In genomic region chr11:75163917-75164316, GRCh38 we compare ENCODE assay signal across 17 cellular contexts. TPM values are rescaled to one million over a fixed set of nuclear protein-coding genes. Genes with fewer than 3 reads are reported as not detected.
DNase-seq lines count a peak whose midpoint lies in the region; ATAC-seq and TF ChIP-seq lines count a peak whose summit lies in the region.
"Had no signal": no experiment of that assay in that cellular context is flagged by ENCODE, and none has a peak within 500 bp of the region (broad histone marks: within the 10 kb centered on the region; RNA-seq: fewer than 3 reads in every experiment).

No MANE protein-coding gene starts in this region.

- H3K4me1 Mint-ChIP-seq in activated T-cell treated with anti-CD3 and anti-CD28 coated beads, Interleukin-2, amount 50 U/mL, for 24 hours (ENCODE audit: low read depth), result peaks cover 5% of the 10 kb centered on the region

- no peaks in the 10 kb centered on the region for H4K20me1 ChIP-seq in hepatocyte (ENCODE audit: insufficient read depth, poor library complexity, severe bottlenecking)

- no peaks in the 10 kb centered on the region for H3K27me3 ChIP-seq in right atrium auricular region
- H3K27me3 ChIP-seq in hepatocyte, result no peaks in the 10 kb centered on the region
- no peaks in the 10 kb centered on the region for H3K27me3 ChIP-seq in upper lobe of left lung

- H3K4me3 ChIP-seq in right atrium auricular region (no peak overlapping the region), hepatocyte (no peak overlapping the region), upper lobe of left lung (no peak overlapping the region)

- peaks cover 19% of the 10 kb centered on the region for H3K79me2 ChIP-seq in hepatocyte

- H3K4me1 ChIP-seq in right atrium auricular region, result peaks cover 0 to 37% of the 10 kb centered on the region in 2 donors
- H3K4me1 ChIP-seq in hepatocyte (ENCODE audit: insufficient read depth), result peaks cover 75% of the 10 kb centered on the region
- peaks cover 13 to 38% (median 31%) of the 10 kb centered on the region in 4 donors for H3K4me1 ChIP-seq in upper lobe of left lung

- no peak for DNase-seq in Right ventricle myocardium superior
- DNase-seq in right atrium auricular region (ENCODE audit: low spot score), result no peak
- no peak for DNase-seq in hepatocyte (ENCODE audit: low spot score)
- DNase-seq in posterior vena cava (ENCODE audit: low spot score), result peak; percentile 65
- DNase-seq in upper lobe of left lung, result peak in 1 of 2 donors; percentile 67
- DNase-seq in activated CD8-positive, alpha-beta memory T cell treated with anti-CD3 and anti-CD28 coated beads, Interleukin-2, amount 50 U/mL, for 4 hours, result no peak
- DNase-seq in activated T-cell treated with anti-CD3 and anti-CD28 coated beads, Interleukin-2, amount 50 U/mL, for 24 hours, result no peak
- no peak for DNase-seq in stimulated activated CD8-positive, alpha-beta memory T cell treated with anti-CD3 and anti-CD28 coated beads, Interleukin-4, amount 100 ng/mL, for 48 hours
- DNase-seq: 8988T, DMS153, HCEC 1CT, NCI-H1436 treated with DMSO at 0.1 percent for 48 hours, NCI-H2081, NCI-H524, RPMI8226 had no signal

- H3K27me3 Mint-ChIP-seq in activated T-cell treated with anti-CD3 and anti-CD28 coated beads, Interleukin-2, amount 50 U/mL, for 24 hours, result no peaks in the 10 kb centered on the region

- intact Hi-C loops in Right ventricle myocardium superior (cut with DNase I) (loop anchor here (5.0 kb wide), 1 partner anchor 33 kb away; no protein-coding TSS in a partner anchor), posterior vena cava (cut with DNase I) (no loop called here)

- TF ChIP-seq POLR2A in upper lobe of left lung (IDR thresholded peaks at IDR 0.05), result no peak

- no peak overlapping the region for H2AFZ ChIP-seq in hepatocyte

- H3K9me2 ChIP-seq in hepatocyte (replicated peaks; ENCODE audit: insufficient read depth), result no peaks in the 10 kb centered on the region

- peak overlapping the region; percentile 11 for H3K4me2 ChIP-seq in hepatocyte

- H3K27ac ChIP-seq in right atrium auricular region (no peak overlapping the region), hepatocyte (peak overlapping the region; percentile 98), upper lobe of left lung (peak overlapping the region in 3 of 4 donors; percentile 25 to 35 (median 34))
- H3K27ac ChIP-seq: C4-2B had no signal

- no peaks in the 10 kb centered on the region for H3K36me3 Mint-ChIP-seq in activated T-cell treated with anti-CD3 and anti-CD28 coated beads, Interleukin-2, amount 50 U/mL, for 24 hours (ENCODE audit: low read depth)

- peak; percentile 12 for ATAC-seq in Right ventricle myocardium superior (ENCODE audit: poor library complexity)
- no peak for ATAC-seq in upper lobe of left lung (ENCODE audit: low FRiP score in 2 of 2)

- no peak overlapping the region for H3K4me3 Mint-ChIP-seq in activated T-cell treated with anti-CD3 and anti-CD28 coated beads, Interleukin-2, amount 50 U/mL, for 24 hours

- no peak for TF ChIP-seq EP300 in upper lobe of left lung (IDR thresholded peaks at IDR 0.05)

- WGBS in hepatocyte (ENCODE audit: low lambda C conversion rate, missing lambda C conversion rate), result 76% methylated on average over 14 of the region's 14 CpGs
- 66 to 73% methylated on average over 13 to 14 of the region's 14 CpGs for WGBS in upper lobe of left lung, 2 donors

- H3K27ac Mint-ChIP-seq in activated T-cell treated with anti-CD3 and anti-CD28 coated beads, Interleukin-2, amount 50 U/mL, for 24 hours, result no peak overlapping the region

- no peaks in the 10 kb centered on the region for H3K9me3 ChIP-seq in right atrium auricular region
- no peaks in the 10 kb centered on the region for H3K9me3 ChIP-seq in hepatocyte (ENCODE audit: low read depth)
- no peaks in the 10 kb centered on the region for H3K9me3 ChIP-seq in upper lobe of left lung

- TF ChIP-seq CTCF in right atrium auricular region (IDR thresholded peaks at IDR 0.05), result no peak
- TF ChIP-seq CTCF in hepatocyte (IDR thresholded peaks at IDR 0.05; ENCODE audit: poor library complexity), result no peak
- TF ChIP-seq CTCF in upper lobe of left lung (IDR thresholded peaks at IDR 0.05), result no peak

- H3K9me3 Mint-ChIP-seq in activated T-cell treated with anti-CD3 and anti-CD28 coated beads, Interleukin-2, amount 50 U/mL, for 24 hours, result peaks cover 2% of the 10 kb centered on the region

- H3K36me3 ChIP-seq in right atrium auricular region (no peaks in the 10 kb centered on the region), hepatocyte (replicated peaks; ENCODE audit: insufficient read depth, low read depth) (no peaks in the 10 kb centered on the region), upper lobe of left lung (peaks cover 0 to 6% (median 2%) of the 10 kb centered on the region in 4 donors)

RNA-seq across cellular contexts. Expression of gene SLCO2B1, which starts 13.0 kb away (rescaled TPM):
- 28.2 TPM for total RNA-seq in Right ventricle myocardium superior
- total RNA-seq in right atrium auricular region, result 10 to 100 TPM in 1 of 2 donors, 1 to 10 TPM in 1; 9.5 to 24.6 TPM
- 52.2 and 79.2 TPM in 2 replicates for total RNA-seq in hepatocyte
- 43.4 and 51.6 TPM in 2 replicates for polyA plus RNA-seq in hepatocyte
- total RNA-seq in posterior vena cava, result 100 to 1,000 TPM in 1 of 2 donors, 10 to 100 TPM in 1; 95.3 to 171 TPM
- 100 to 1,000 TPM in 4 of 6 donors, 10 to 100 TPM in 2; 86.2 to 366 (median 193) TPM for total RNA-seq in upper lobe of left lung
- total RNA-seq: HT1080 had no signal

Comparison
In these comparisons a context has a peak if more than half of its experiments do, and no peak if none do; other contexts are left out.
1. H3K27ac ChIP-seq: peak in hepatocyte (single experiment) and upper lobe of left lung (3 of 4); none in right atrium auricular region (0 of 2).